In the genomic region with DNA sequence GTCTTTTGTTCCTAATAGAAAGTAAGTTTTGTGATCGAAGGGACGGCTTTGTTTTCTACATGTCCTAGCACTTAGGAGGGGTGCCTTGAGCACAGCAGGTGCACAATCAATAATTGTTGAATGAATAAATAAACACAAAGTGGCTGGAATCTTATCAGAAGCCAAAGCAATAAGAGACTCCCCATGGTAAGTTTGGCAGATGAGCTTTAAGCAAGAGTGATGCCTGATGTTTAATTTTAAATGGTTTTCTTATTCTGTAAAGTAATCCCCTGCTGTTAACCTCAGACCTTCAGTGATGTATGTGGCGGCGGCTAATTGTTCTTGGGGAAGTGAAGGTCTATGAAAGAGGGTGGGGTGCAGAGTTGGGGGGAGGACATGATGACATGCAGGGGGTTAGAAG, we compare ENCODE assay signal across 21 cellular contexts.
DNase-seq lines count a peak whose midpoint lies in the region; ATAC-seq and TF ChIP-seq lines count a peak whose summit lies in the region.
"Had no signal": no experiment of that assay in that cellular context is flagged by ENCODE, and none has a peak within 500 bp of the region (broad histone marks: within the 10 kb centered on the region; RNA-seq: fewer than 3 reads in every experiment).

No MANE protein-coding gene starts in this region.

- ATAC-seq in activated naive CD4-positive, alpha-beta T cell treated with anti-CD3 and anti-CD28 coated beads, Interleukin-2, amount 50 U/mL, for 72 hours: no peak
- ATAC-seq in GM18505 (IDR thresholded peaks at IDR 0.05; ENCODE audit: unreplicated experiment): no peak
- ATAC-seq: CD8-positive, alpha-beta T cell; GM12878 had no signal

- intact Hi-C loops in spleen (cut with DNase I; ENCODE audit: low total_unique reads): no loop called here

- TF ChIP-seq CTCF in HEK293 (tag by site-specific recombination; IDR thresholded peaks at IDR 0.05) (no peak), spleen (IDR thresholded peaks at IDR 0.05 in 8 of 11, conservative IDR thresholded peaks at IDR 0.05 in 3 of 11) (no peak)

- H3K9me3 ChIP-seq in HEK293 (ENCODE audit: control insufficient read depth, insufficient read depth, low read depth, low read length): no peaks in the 10 kb centered on the region
- H3K9me3 ChIP-seq in spleen: no peaks in the 10 kb centered on the region
- H3K9me3 ChIP-seq: BLaER1, HAP-1 had no signal

- H3K4me1 ChIP-seq in HEK293 (ENCODE audit: control insufficient read depth, insufficient read depth, low read length) (no peaks in the 10 kb centered on the region), spleen (peaks cover 0 to 7% (median 0%) of the 10 kb centered on the region in 6 donors)
- H3K4me1 ChIP-seq: HAP-1 had no signal

- H3K4me3 ChIP-seq in HEK293 (ENCODE audit: low read depth, low read length): no peak overlapping the region
- H3K4me3 ChIP-seq in spleen: no peak overlapping the region
- H3K4me3 ChIP-seq: BLaER1, GM12878, HAP-1 had no signal

- H3K27ac ChIP-seq in HEK293 (ENCODE audit: extremely low read depth, low read depth, low read length): no peak overlapping the region
- H3K27ac ChIP-seq in spleen: no peak overlapping the region
- H3K27ac ChIP-seq: 22Rv1, BLaER1, C4-2B had no signal

- CTCF ChIA-PET in HEK293 (lab: Yijun Ruan, JAX): interaction anchor here (0.6 to 1.7 kb wide), 5 partner anchors 9 to 62 kb away, joined by 3 to 5 read pairs (median 3); no protein-coding TSS in a partner anchor

- POLR2A ChIA-PET in HEK293 (lab: Yijun Ruan, JAX): interaction anchor here (0.5 kb wide), 1 partner anchor 669 kb away, joined by 3 read pairs; a partner anchor contains a TSS

- no peaks in the 10 kb centered on the region for H3K36me3 ChIP-seq in HEK293 (ENCODE audit: control insufficient read depth in 2 of 2, insufficient read depth in 1 of 2, low read length in 2 of 2)
- no peaks in the 10 kb centered on the region for H3K36me3 ChIP-seq in spleen
- H3K36me3 ChIP-seq: BLaER1, HAP-1 had no signal

- TF ChIP-seq POLR2A in spleen (IDR thresholded peaks at IDR 0.05) (no peak), GM18505 (IDR thresholded peaks at IDR 0.05; ENCODE audit: borderline replicate concordance, extremely low read depth, insufficient read depth, insufficient read length) (no peak)

- H3K27ac Mint-ChIP-seq in activated naive CD4-positive, alpha-beta T cell treated with anti-CD3 and anti-CD28 coated beads, Interleukin-2, amount 50 U/mL, for 72 hours: no peak overlapping the region
- H3K27ac Mint-ChIP-seq: B cell; CD4-positive, CD25-positive, alpha-beta regulatory T cell; CD8-positive, alpha-beta T cell had no signal

- H3K27me3 ChIP-seq in spleen (replicated peaks in 1 of 7): peaks cover 0 to 36% (median 0%) of the 10 kb centered on the region in 7 donors
- H3K27me3 ChIP-seq: BLaER1 had no signal

- no peaks in the 10 kb centered on the region for H3K36me3 Mint-ChIP-seq in activated naive CD4-positive, alpha-beta T cell treated with anti-CD3 and anti-CD28 coated beads, Interleukin-2, amount 50 U/mL, for 72 hours
- H3K36me3 Mint-ChIP-seq: CD4-positive, CD25-positive, alpha-beta regulatory T cell; CD8-positive, alpha-beta T cell had no signal

- 87 to 91% (median 89%) methylated on average over 4 of the region's 4 CpGs for WGBS in spleen, 5 donors

- peak; percentile 19 for DNase-seq in NCI-H2107 treated with DMSO at 0.1 percent for 48 hours (lab: John Stamatoyannopoulos, UW; ENCODE audit: unreplicated experiment)
- DNase-seq in NCI-H2107 (lab: John Stamatoyannopoulos, UW): no peak
- peak; percentile 38 for DNase-seq in NCI-H345 (lab: John Stamatoyannopoulos, UW)
- peak; percentile 7 for DNase-seq in spleen
- no peak for DNase-seq in activated naive CD4-positive, alpha-beta T cell treated with anti-CD3 and anti-CD28 coated beads, Interleukin-2, amount 50 U/mL, for 72 hours (ENCODE audit: low spot score in 2 of 2)
- no peak for DNase-seq in NCI-H524 treated with DMSO at 0.1 percent for 48 hours (lab: John Stamatoyannopoulos, UW)
- DNase-seq: CD4-positive, CD25-positive, alpha-beta regulatory T cell; CD8-positive, alpha-beta T cell; DMS 273 treated with DMSO at 0.1 percent for 48 hours; DMS79; EL; GDM1; GOT3 had no signal

- no peaks in the 10 kb centered on the region for H3K9me3 Mint-ChIP-seq in activated naive CD4-positive, alpha-beta T cell treated with anti-CD3 and anti-CD28 coated beads, Interleukin-2, amount 50 U/mL, for 72 hours
- H3K9me3 Mint-ChIP-seq: CD4-positive, CD25-positive, alpha-beta regulatory T cell; CD8-positive, alpha-beta T cell had no signal

TF ChIP-seq in HEK293, 187 proteins besides CTCF, POLR2A, EP300 and RAD21:
- TF ChIP-seq ZNF843 (tag by site-specific recombination; IDR thresholded peaks at IDR 0.05) (peak; percentile 35; the same call in 1 of the 2 replicates), IKZF3 (tag by site-specific recombination; IDR thresholded peaks at IDR 0.05) (peak; percentile 41; the same call in 1 of the 2 replicates), ZNF560 (tag by site-specific recombination; IDR thresholded peaks at IDR 0.05; ENCODE audit: borderline replicate concordance) (no peak), ZNF555 (tag by site-specific recombination; conservative IDR thresholded peaks at IDR 0.05) (no peak), FEZF1 (tag by site-specific recombination; IDR thresholded peaks at IDR 0.05) (peak; percentile 56), ZNF530 (tag by site-specific recombination; IDR thresholded peaks at IDR 0.05; ENCODE audit: low read depth) (no peak), ZNF571 (tag by site-specific recombination; IDR thresholded peaks at IDR 0.05) (no peak), OSR2 (tag by site-specific recombination; IDR thresholded peaks at IDR 0.05) (peak; percentile 43; the same call in 1 of the 2 replicates), ZIC2 (tag by site-specific recombination; IDR thresholded peaks at IDR 0.05) (peak; percentile 89)
- TF ChIP-seq, protein P1, sequence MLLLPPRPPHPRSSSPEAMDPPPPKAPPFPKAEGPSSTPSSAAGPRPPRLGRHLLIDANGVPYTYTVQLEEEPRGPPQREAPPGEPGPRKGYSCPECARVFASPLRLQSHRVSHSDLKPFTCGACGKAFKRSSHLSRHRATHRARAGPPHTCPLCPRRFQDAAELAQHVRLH (tag by site-specific recombination; IDR thresholded peaks at IDR 0.05): no peak
- TF ChIP-seq, protein P2, sequence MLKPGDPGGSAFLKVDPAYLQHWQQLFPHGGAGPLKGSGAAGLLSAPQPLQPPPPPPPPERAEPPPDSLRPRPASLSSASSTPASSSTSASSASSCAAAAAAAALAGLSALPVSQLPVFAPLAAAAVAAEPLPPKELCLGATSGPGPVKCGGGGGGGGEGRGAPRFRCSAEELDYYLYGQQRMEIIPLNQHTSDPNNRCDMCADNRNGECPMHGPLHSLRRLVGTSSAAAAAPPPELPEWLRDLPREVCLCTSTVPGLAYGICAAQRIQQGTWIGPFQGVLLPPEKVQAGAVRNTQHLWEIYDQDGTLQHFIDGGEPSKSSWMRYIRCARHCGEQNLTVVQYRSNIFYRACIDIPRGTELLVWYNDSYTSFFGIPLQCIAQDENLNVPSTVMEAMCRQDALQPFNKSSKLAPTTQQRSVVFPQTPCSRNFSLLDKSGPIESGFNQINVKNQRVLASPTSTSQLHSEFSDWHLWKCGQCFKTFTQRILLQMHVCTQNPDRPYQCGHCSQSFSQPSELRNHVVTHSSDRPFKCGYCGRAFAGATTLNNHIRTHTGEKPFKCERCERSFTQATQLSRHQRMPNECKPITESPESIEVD (tag by site-specific recombination; IDR thresholded peaks at IDR 0.05): peak; percentile 44

Comparison
In these comparisons a context has a peak if more than half of its experiments do, and no peak if none do; other contexts are left out.
1. DNase-seq: peak in NCI-H2107 treated with DMSO at 0.1 percent for 48 hours (single experiment), NCI-H345 (single experiment) and spleen (single experiment); none in NCI-H2107 (single experiment), activated naive CD4-positive, alpha-beta T cell treated with anti-CD3 and anti-CD28 coated beads, Interleukin-2, amount 50 U/mL, for 72 hours (0 of 2) and NCI-H524 treated with DMSO at 0.1 percent for 48 hours (single experiment).